14 cellular contexts compared by ENCODE assay signal in the genomic region with DNA sequence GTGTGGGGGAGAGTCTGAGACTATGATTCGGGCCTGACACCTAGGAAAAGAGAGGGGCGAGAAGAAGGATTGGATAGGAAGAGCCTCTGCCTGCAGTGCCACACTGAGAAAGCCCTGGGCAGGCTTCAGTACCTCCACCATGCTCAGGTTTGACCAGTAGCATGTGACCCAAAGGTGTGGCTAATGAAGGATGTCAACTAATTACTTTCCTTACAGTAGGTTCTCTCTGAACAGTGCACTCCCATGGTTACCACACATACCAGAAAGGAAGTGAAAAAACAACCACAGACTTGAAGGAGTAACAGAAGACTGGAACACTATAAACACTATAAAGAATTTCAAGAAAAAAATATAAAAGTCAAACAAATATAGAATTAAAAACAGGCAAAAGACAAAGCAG. TPM values are rescaled to one million over a fixed set of nuclear protein-coding genes. Genes with fewer than 3 reads are reported as not detected.
DNase-seq lines count a peak whose midpoint lies in the region; ATAC-seq and TF ChIP-seq lines count a peak whose summit lies in the region.
"Had no signal": no experiment of that assay in that cellular context is flagged by ENCODE, and none has a peak within 500 bp of the region (broad histone marks: within the 10 kb centered on the region; RNA-seq: fewer than 3 reads in every experiment).

No MANE protein-coding gene starts in this region.

- no peak for TF ChIP-seq CTCF in neural crest cell (conservative IDR thresholded peaks at IDR 0.05)
- TF ChIP-seq CTCF in progenitor cell of endocrine pancreas (IDR thresholded peaks at IDR 0.05; ENCODE audit: unreplicated experiment) = no peak

- H3K4me3 Mint-ChIP-seq in neural crest cell (no peak overlapping the region), progenitor cell of endocrine pancreas (ENCODE audit: low read depth) (no peak overlapping the region)

- no peaks in the 10 kb centered on the region for H3K27me3 Mint-ChIP-seq in neural crest cell (ENCODE audit: low read depth)
- H3K27me3 Mint-ChIP-seq in progenitor cell of endocrine pancreas = no peaks in the 10 kb centered on the region

- DNase-seq in NCI-H82 (lab: John Stamatoyannopoulos, UW) (peak; percentile 36), NCI-H82 treated with DMSO at 0.1 percent for 48 hours (lab: John Stamatoyannopoulos, UW; ENCODE audit: unreplicated experiment) (no peak), neural crest cell (ENCODE audit: low read depth, low spot score) (no peak), progenitor cell of endocrine pancreas (ENCODE audit: low spot score, unreplicated experiment) (no peak), epidermal melanocyte (ENCODE audit: insufficient read length, low spot score) (no peak)
- no peak for DNase-seq in activated CD4-positive, alpha-beta T cell treated with anti-CD3 and anti-CD28 coated beads, Interleukin-2, amount 50 U/mL, for 48 hours
- DNase-seq: 8988T; activated CD4-positive, CD25-positive, alpha-beta regulatory T cell treated with anti-CD3 and anti-CD28 coated beads, Interleukin-2, amount 50 U/mL, for 72 hours; mesenchymal stem cell; PC-3; testis had no signal

- H3K36me3 Mint-ChIP-seq in neural crest cell (ENCODE audit: low read depth) (peaks cover 4% of the 10 kb centered on the region), progenitor cell of endocrine pancreas (ENCODE audit: insufficient read depth) (no peaks in the 10 kb centered on the region)

- H3K9me3 Mint-ChIP-seq in neural crest cell (no peaks in the 10 kb centered on the region), progenitor cell of endocrine pancreas (ENCODE audit: low read depth) (no peaks in the 10 kb centered on the region)

- H3K4me1 Mint-ChIP-seq in neural crest cell = no peaks in the 10 kb centered on the region
- H3K4me1 Mint-ChIP-seq in progenitor cell of endocrine pancreas (ENCODE audit: low read depth) = no peaks in the 10 kb centered on the region

- ATAC-seq in HG02588 (IDR thresholded peaks at IDR 0.05; ENCODE audit: unreplicated experiment) (peak; percentile 77), HG03558 (IDR thresholded peaks at IDR 0.05; ENCODE audit: extremely low read depth, unreplicated experiment) (peak; percentile 72)
- ATAC-seq: HepG2, PC-3 had no signal

- H3K27ac Mint-ChIP-seq in neural crest cell (ENCODE audit: unreplicated experiment) = peak overlapping the region; percentile 9
- no peak overlapping the region for H3K27ac Mint-ChIP-seq in progenitor cell of endocrine pancreas

RNA-seq across cellular contexts. Expression of a gene that starts 46.2 kb away (rescaled TPM):
- 56.4 and 63.0 TPM in 2 replicates for total RNA-seq in neural crest cell
- total RNA-seq in progenitor cell of endocrine pancreas = 62.9 and 64.2 TPM in 2 replicates
